8 cellular contexts compared by ENCODE assay signal in the genomic region with DNA sequence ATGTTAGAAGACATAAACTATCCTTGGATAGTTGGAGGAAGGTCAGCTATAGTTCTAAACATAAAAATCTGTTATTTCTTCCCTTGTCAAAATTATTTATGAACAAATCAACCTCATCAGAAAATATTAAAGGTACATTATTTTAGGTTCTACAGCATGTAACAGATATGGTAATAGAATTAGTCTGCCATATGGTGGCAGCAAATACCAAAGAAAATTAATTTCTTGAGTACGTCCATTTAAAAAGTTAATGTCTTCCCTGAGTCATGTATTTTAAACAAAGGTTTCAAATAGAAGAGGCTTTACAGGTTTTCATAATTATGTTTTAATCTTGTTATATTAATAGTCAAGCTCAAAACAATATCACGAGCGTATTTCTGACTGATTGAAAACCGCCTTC. TPM values are rescaled to one million over a fixed set of nuclear protein-coding genes. Genes with fewer than 3 reads are reported as not detected.
DNase-seq lines count a peak whose midpoint lies in the region; ATAC-seq and TF ChIP-seq lines count a peak whose summit lies in the region.

No MANE protein-coding gene starts in this region.

- in situ Hi-C loops in T47D (cut with HindIII; ENCODE audit: low pct_unique_long_range_greater_than_20kb, low sequenced_read_pairs): no loop called here

- DNase-seq in DMS 273 treated with DMSO at 0.1 percent for 48 hours (lab: John Stamatoyannopoulos, UW): peak; percentile 10
- peak; percentile 17 to 75 for DNase-seq in T47D (ENCODE audit: low read depth in 1 of 2, low spot score in 1 of 2)
- peak; percentile 80 to 84 for DNase-seq in lung microvascular endothelial cell (ENCODE audit: low read depth in 2 of 2)
- DNase-seq in activated CD4-positive, alpha-beta T cell treated with anti-CD3 and anti-CD28 coated beads, Interleukin-2, amount 50 U/mL, for 4 hours: no peak
- no peak for DNase-seq in T1000 (lab: John Stamatoyannopoulos, UW)

- ATAC-seq in HG02759 (IDR thresholded peaks at IDR 0.05; ENCODE audit: unreplicated experiment) (no peak), HG02870 (IDR thresholded peaks at IDR 0.05; ENCODE audit: unreplicated experiment) (no peak)

- TF ChIP-seq CTCF in LNCAP (IDR thresholded peaks at IDR 0.05): peak; percentile 68

RNA-seq across cellular contexts. Expression of gene ANKRD28, which starts 17.9 kb away (rescaled TPM):
- total RNA-seq in lung microvascular endothelial cell: 40.3 and 72.4 TPM in 2 replicates

Comparison
In these comparisons a context has a peak if more than half of its experiments do, and no peak if none do; other contexts are left out.
1. DNase-seq: peak in DMS 273 treated with DMSO at 0.1 percent for 48 hours (single experiment), T47D (2 of 2) and lung microvascular endothelial cell (2 of 2); none in activated CD4-positive, alpha-beta T cell treated with anti-CD3 and anti-CD28 coated beads, Interleukin-2, amount 50 U/mL, for 4 hours (0 of 2) and T1000 (single experiment).